ENCODE assay signal across 18 cellular contexts in the genomic region with DNA sequence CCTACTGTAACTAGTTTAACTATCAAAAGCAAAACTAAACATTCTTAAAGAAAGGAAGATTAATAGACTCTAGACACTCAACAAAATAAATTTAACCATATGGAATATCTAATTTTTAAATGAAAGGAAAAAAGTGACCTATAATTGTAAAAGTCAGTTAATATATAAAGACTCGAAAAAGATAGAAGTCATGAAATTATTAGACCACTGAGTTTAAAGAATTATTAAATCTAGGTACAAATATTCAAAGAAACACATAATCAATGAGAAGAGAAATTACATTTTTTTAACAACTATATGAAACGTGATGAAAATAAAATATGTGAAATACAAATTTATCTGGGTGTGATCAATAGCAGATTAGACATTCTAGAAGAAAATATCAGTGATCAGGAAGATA.
A peak's percentile ranks its signal among the peaks of the same experiment; 100 is the strongest.
DNase-seq lines count a peak whose midpoint lies in the region; ATAC-seq, FAIRE-seq and TF ChIP-seq lines count a peak whose summit lies in the region.
"Had no signal": no experiment of that assay in that cellular context is flagged by ENCODE, and none has a peak within 500 bp of the region (broad histone marks: within the 10 kb centered on the region; RNA-seq: fewer than 3 reads in every experiment).

No MANE protein-coding gene starts in this region.

- H4K20me1 ChIP-seq in SU-DHL-6 (ENCODE audit: low read depth, low read length) = no peaks in the 10 kb centered on the region

- FAIRE-seq in G401.6 (lab: Jason Lieb, UNC) (peak; percentile 85), kidney (lab: Jason Lieb, UNC) (peak; percentile 55)
- FAIRE-seq: GM19239, H1 had no signal

- H3K27ac ChIP-seq in SU-DHL-6 (ENCODE audit: low read depth, low read length) (no peak overlapping the region), kidney (ENCODE audit: low read depth in 2 of 2, low read length in 2 of 2) (no peak overlapping the region)
- H3K27ac ChIP-seq: GM23248 had no signal

- H3K9ac ChIP-seq in SU-DHL-6 (ENCODE audit: low read length) (no peak overlapping the region), kidney (ENCODE audit: low read length in 2 of 2) (no peak overlapping the region)
- H3K9ac ChIP-seq: GM23248 had no signal

- H3K79me2 ChIP-seq in SU-DHL-6 (ENCODE audit: insufficient read depth, low read length) = no peaks in the 10 kb centered on the region

- no peaks in the 10 kb centered on the region for H3K9me2 ChIP-seq in SU-DHL-6 (replicated peaks; ENCODE audit: insufficient read depth, low read length)

- H3K4me3 ChIP-seq in SU-DHL-6 (ENCODE audit: insufficient read depth, low read length, poor library complexity, severe bottlenecking) = no peak overlapping the region
- H3K4me3 ChIP-seq in kidney (ENCODE audit: low read length in 2 of 2) = no peak overlapping the region
- H3K4me3 ChIP-seq: GM23248 had no signal

- H3F3A ChIP-seq in SU-DHL-6 (ENCODE audit: insufficient read depth) = no peaks in the 10 kb centered on the region

- H2AFZ ChIP-seq in SU-DHL-6 (ENCODE audit: low read depth, low read length, severe bottlenecking) = peak overlapping the region; percentile 40
- H2AFZ ChIP-seq: GM23248 had no signal

- H3K36me3 ChIP-seq in SU-DHL-6 (ENCODE audit: low read length) (peaks cover 8% of the 10 kb centered on the region; the same call in 1 of the 2 replicates), kidney (ENCODE audit: control insufficient read depth in 1 of 2, insufficient read depth in 2 of 2, low read length in 2 of 2) (no peaks in the 10 kb centered on the region)

- no peaks in the 10 kb centered on the region for H3K4me1 ChIP-seq in kidney (ENCODE audit: control insufficient read depth in 1 of 2, insufficient read depth in 1 of 2, low read depth in 1 of 2, low read length in 2 of 2)

- DNase-seq in kidney = no peak
- no peak for DNase-seq in stimulated activated CD4-positive, alpha-beta T cell treated with anti-CD3 and anti-CD28 coated beads, Interleukin-2, amount 100 ng/mL, for 48 hours
- DNase-seq: 8988T; C1 segment of cervical spinal cord; Calu3; CD4-positive, alpha-beta memory T cell; COR-L47; DMS53; DMS79 treated with DMSO at 0.1 percent for 48 hours; GM23248; H7; HCEC 1CT had no signal

- ATAC-seq in GM19035 (IDR thresholded peaks at IDR 0.05; ENCODE audit: unreplicated experiment) (no peak), HG02642 (IDR thresholded peaks at IDR 0.05; ENCODE audit: poor library complexity, unreplicated experiment) (no peak)

- H3K27me3 ChIP-seq in SU-DHL-6 (ENCODE audit: low read length) = no peaks in the 10 kb centered on the region

- TF ChIP-seq CTCF in SU-DHL-6 (IDR thresholded peaks at IDR 0.05; ENCODE audit: insufficient read depth, low read length, poor library complexity, severe bottlenecking) (no peak), kidney (IDR thresholded peaks at IDR 0.05; ENCODE audit: borderline replicate concordance, extremely low read depth, insufficient read depth) (no peak)

- 0 out of 2 replicates have a peak, but pooled peaks cover 7% of the 10 kb centered on the region for H3K9me3 ChIP-seq in SU-DHL-6 (ENCODE audit: insufficient read depth, low read length)
- no peaks in the 10 kb centered on the region for H3K9me3 ChIP-seq in kidney (ENCODE audit: control insufficient read depth in 1 of 2, low read length in 2 of 2)

- no peak overlapping the region for H3K4me2 ChIP-seq in SU-DHL-6 (ENCODE audit: low read depth, low read length, poor library complexity, severe bottlenecking)

- intact Hi-C loops in kidney (cut with DNase I) = no loop called here
